21 cellular contexts compared by ENCODE assay signal in the genomic region with DNA sequence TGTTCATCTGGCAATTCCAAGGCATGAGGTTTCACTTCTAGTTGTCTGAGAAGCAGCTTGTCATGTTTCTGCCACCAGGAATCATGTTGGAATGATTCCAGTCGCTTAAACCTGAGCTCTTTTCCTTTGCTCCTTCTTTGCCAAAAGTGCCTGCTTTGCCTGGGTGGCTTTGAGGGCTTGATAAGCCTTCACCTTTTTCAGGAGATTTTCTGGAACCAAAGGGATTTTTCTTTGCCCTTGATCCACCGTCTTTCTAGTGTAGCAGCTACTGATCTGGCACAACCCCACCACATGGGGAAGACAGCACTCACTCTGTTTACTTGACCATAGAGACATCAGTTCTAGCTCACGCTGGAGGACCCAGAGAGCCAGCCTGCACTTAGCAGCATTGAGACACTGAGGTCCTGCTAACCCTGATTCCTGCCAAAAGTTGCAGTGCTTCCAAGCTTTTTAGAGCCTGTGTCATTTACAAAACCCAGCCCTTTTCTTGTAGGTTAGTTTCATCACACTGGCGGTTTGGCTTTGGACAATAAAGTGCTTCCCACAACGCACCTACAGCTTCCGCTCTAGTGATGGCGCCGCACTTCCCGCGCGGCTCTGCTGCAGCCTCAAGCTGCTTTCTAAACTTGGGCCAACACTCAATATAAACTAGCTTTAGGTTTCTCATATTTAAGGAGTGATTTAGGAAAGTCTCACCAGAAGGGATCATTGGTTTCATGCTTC.
"Had no signal": no experiment of that assay in that cellular context is flagged by ENCODE, and none has a peak within 500 bp of the region (broad histone marks: within the 10 kb centered on the region; RNA-seq: fewer than 3 reads in every experiment).

No MANE protein-coding gene starts in this region.

- H3K9me3 ChIP-seq: breast epithelium, esophagus squamous epithelium, prostate gland, sigmoid colon, testis had no signal

- H3K27ac ChIP-seq: breast epithelium, dorsolateral prefrontal cortex, esophagus squamous epithelium, prostate gland, sigmoid colon, testis had no signal

- H3K36me3 ChIP-seq: breast epithelium, esophagus squamous epithelium, prostate gland, sigmoid colon had no signal

- H3K27me3 ChIP-seq: breast epithelium, dorsolateral prefrontal cortex, esophagus squamous epithelium, sigmoid colon, testis had no signal

- H3K4me1 ChIP-seq: breast epithelium, prostate gland, sigmoid colon, testis had no signal

- DNase-seq: activated CD4-positive, alpha-beta memory T cell treated with anti-CD3 and anti-CD28 coated beads, Interleukin-2, amount 10 ng/mL, durations not matched to agents 7 days and 5 days; activated CD8-positive, alpha-beta memory T cell treated with anti-CD3 and anti-CD28 coated beads, Interleukin-2, amount 50 U/mL, for 4 hours; activated gamma-delta T cell treated with Interleukin-2 at 50 U/mL for 16 hours; activated naive CD8-positive, alpha-beta T cell treated with anti-CD3 and anti-CD28 coated beads, Interleukin-2, amount 10 ng/mL, durations not matched to agents 7 days and 5 days; activated T-cell treated with anti-CD3 and anti-CD28 coated beads, Interleukin-2, amount 50 U/mL, for 72 hours; aorta; dorsolateral prefrontal cortex; esophagus squamous epithelium; foreskin fibroblast; head of caudate nucleus; naive thymus-derived CD4-positive, alpha-beta T cell; occipital lobe; sigmoid colon; stimulated activated CD4-positive, alpha-beta T cell treated with anti-CD3 and anti-CD28 coated beads, Interleukin-12 subunit alpha, Interleukin-12 subunit beta, amount 100 ng/mL, for 4 hours; stimulated activated CD4-positive, alpha-beta T cell treated with anti-CD3 and anti-CD28 coated beads, Interleukin-2, amount 100 ng/mL, for 48 hours; stimulated activated naive CD8-positive, alpha-beta T cell treated with anti-CD3 and anti-CD28 coated beads, Interleukin-15, amount 100 ng/mL, for 72 hours; testis had no signal

- ATAC-seq: activated CD4-positive, CD25-positive, alpha-beta regulatory T cell treated with anti-CD3 and anti-CD28 coated beads, Interleukin-2, amount 50 U/mL, for 24 hours; activated T-cell treated with anti-CD3 and anti-CD28 coated beads, Interleukin-2, amount 50 U/mL, for 72 hours; naive thymus-derived CD4-positive, alpha-beta T cell; stimulated activated naive CD8-positive, alpha-beta T cell treated with anti-CD3 and anti-CD28 coated beads, Interleukin-15, amount 100 ng/mL, for 72 hours had no signal

- H3K4me3 ChIP-seq: breast epithelium, dorsolateral prefrontal cortex, prostate gland, sigmoid colon, testis had no signal

- FAIRE-seq: endometrium had no signal
